In the genomic region with DNA sequence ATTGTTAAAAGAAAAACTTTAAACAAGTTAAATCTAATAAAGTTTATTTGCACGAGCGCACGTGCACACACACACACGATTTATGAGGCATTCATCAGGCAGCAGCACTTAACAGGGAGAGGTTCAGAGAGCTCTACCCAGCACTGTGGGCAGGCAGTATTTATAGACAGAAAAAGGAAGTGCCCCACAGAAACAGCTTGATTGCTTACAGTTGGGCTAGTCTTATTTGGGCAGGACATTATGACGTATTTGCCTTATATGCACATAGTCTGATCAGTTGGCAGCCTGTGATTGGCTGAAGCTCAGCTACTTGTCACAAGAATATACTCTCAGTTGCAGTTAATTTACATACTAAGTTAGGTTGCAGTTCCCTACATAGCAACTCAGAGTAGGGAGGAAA, we compare ENCODE assay signal across 11 cellular contexts. TPM values are rescaled to one million over a fixed set of nuclear protein-coding genes. Genes with fewer than 3 reads are reported as not detected.
DNase-seq lines count a peak whose midpoint lies in the region; ATAC-seq lines count a peak whose summit lies in the region.
"Had no signal": no experiment of that assay in that cellular context is flagged by ENCODE, and none has a peak within 500 bp of the region (broad histone marks: within the 10 kb centered on the region; RNA-seq: fewer than 3 reads in every experiment).

No MANE protein-coding gene starts in this region.

- H3K36me3 Mint-ChIP-seq in activated naive CD4-positive, alpha-beta T cell treated with anti-CD3 and anti-CD28 coated beads for 36 hours (ENCODE audit: low read depth), result peaks cover 16% of the 10 kb centered on the region

- peak overlapping the region; percentile 79 for H3K27ac ChIP-seq in substantia nigra (ENCODE audit: low read depth, low read length, poor library complexity, severe bottlenecking)

- no peak for DNase-seq in activated naive CD4-positive, alpha-beta T cell treated with anti-CD3 and anti-CD28 coated beads for 36 hours
- DNase-seq in activated naive CD4-positive, alpha-beta T cell (lab: John Stamatoyannopoulos, UW), result no peak
- DNase-seq in NOMO-1 treated with dmso at 0.1 percent for 144 hours (lab: John Stamatoyannopoulos, UW; ENCODE audit: unreplicated experiment) (peak; percentile 99), dermis blood vessel endothelial cell (peak; percentile 4), substantia nigra (lab: John Stamatoyannopoulos, UW) (peak in 6 of 49 donors; percentile 4 to 37 (median 14)), mesenteric fat pad (ENCODE audit: low spot score) (no peak), DMS 273 (lab: John Stamatoyannopoulos, UW; ENCODE audit: unreplicated experiment) (no peak)
- DNase-seq: activated CD4-positive, alpha-beta T cell treated with anti-CD3 and anti-CD28 coated beads, Interleukin-2, amount 50 U/mL, for 1 hour; NCI-H1048; stimulated activated naive CD4-positive, alpha-beta T cell had no signal

- peaks cover 34% of the 10 kb centered on the region for H3K4me1 Mint-ChIP-seq in activated naive CD4-positive, alpha-beta T cell treated with anti-CD3 and anti-CD28 coated beads for 36 hours (ENCODE audit: low read depth)

- CTCF ChIA-PET in activated naive CD4-positive, alpha-beta T cell treated with anti-CD3 and anti-CD28 coated beads for 36 hours (lab: Charles Lee), result interaction anchor here (1.6 to 2.3 kb wide), 2 partner anchors 9 to 10 kb away, joined by 5 to 6 read pairs; no protein-coding TSS in a partner anchor

- no peaks in the 10 kb centered on the region for H3K27me3 Mint-ChIP-seq in activated naive CD4-positive, alpha-beta T cell treated with anti-CD3 and anti-CD28 coated beads for 36 hours (ENCODE audit: low read depth)

- intact Hi-C loops in activated naive CD4-positive, alpha-beta T cell treated with anti-CD3 and anti-CD28 coated beads for 36 hours (cut with micrococcal nuclease), result loop anchor here (2.0 to 5.0 kb wide), 5 partner anchors 62 to 1136 kb away; partner anchors contain the start of genes SEM1 and TECPR1

- no peak overlapping the region for H3K27ac Mint-ChIP-seq in activated naive CD4-positive, alpha-beta T cell treated with anti-CD3 and anti-CD28 coated beads for 36 hours

- H3K4me3 Mint-ChIP-seq in activated naive CD4-positive, alpha-beta T cell treated with anti-CD3 and anti-CD28 coated beads for 36 hours, result peak overlapping the region; percentile 89

- ATAC-seq in GM21423 (IDR thresholded peaks at IDR 0.05; ENCODE audit: unreplicated experiment), result no peak

- peaks cover 2% of the 10 kb centered on the region for H3K9me3 Mint-ChIP-seq in activated naive CD4-positive, alpha-beta T cell treated with anti-CD3 and anti-CD28 coated beads for 36 hours

RNA-seq across cellular contexts. Expression of gene SDHAF3, which starts 1.2 kb away (rescaled TPM):
- total RNA-seq in activated naive CD4-positive, alpha-beta T cell treated with anti-CD3 and anti-CD28 coated beads for 36 hours, result 10 to 100 TPM; 30.7 to 36.3 TPM
- total RNA-seq in dermis blood vessel endothelial cell (1.4 and 8.0 TPM in 2 replicates), mesenteric fat pad (11.8 TPM)

Comparison
In these comparisons a context has a peak if more than half of its experiments do, and no peak if none do; other contexts are left out.
1. DNase-seq: peak in NOMO-1 treated with dmso at 0.1 percent for 144 hours (single experiment) and dermis blood vessel endothelial cell (single experiment); none in activated naive CD4-positive, alpha-beta T cell treated with anti-CD3 and anti-CD28 coated beads for 36 hours (single experiment), activated naive CD4-positive, alpha-beta T cell (0 of 4), mesenteric fat pad (single experiment) and DMS 273 (single experiment).